ENCODE assay signal across 23 cellular contexts in genomic region chr22:19062139-19062789, GRCh38. TPM values are rescaled to one million over a fixed set of nuclear protein-coding genes. Genes with fewer than 3 reads are reported as not detected.
DNase-seq lines count a peak whose midpoint lies in the region; ATAC-seq and TF ChIP-seq lines count a peak whose summit lies in the region.
"Had no signal": no experiment of that assay in that cellular context is flagged by ENCODE, and none has a peak within 500 bp of the region (broad histone marks: within the 10 kb centered on the region; RNA-seq: fewer than 3 reads in every experiment).

No MANE protein-coding gene starts in this region.

- peaks cover 5 to 98% of the 10 kb centered on the region in 2 experiments; a peak in 2 of 3 replicates for H3K36me3 ChIP-seq in HEK293 (ENCODE audit: control insufficient read depth in 2 of 2, insufficient read depth in 1 of 2, low read length in 2 of 2)

- H3K9me3 Mint-ChIP-seq in osteocyte (ENCODE audit: unreplicated experiment): no peaks in the 10 kb centered on the region
- H3K9me3 Mint-ChIP-seq: activated naive CD4-positive, alpha-beta T cell treated with anti-CD3 and anti-CD28 coated beads, Interleukin-2, amount 50 U/mL, for 24 hours; brain; CD8-positive, alpha-beta memory T cell; dendritic cell treated with granulocyte-macrophage colony-stimulating factor and Interleukin-4, amounts not matched to agents 40 ng/mL and 50 ng/mL, for 4 days; HFFc6; natural killer cell treated with Interleukin-12 subunit alpha and Interleukin-12 subunit beta and Interleukin-15 and Interleukin-18, amount 100 ng/mL, for 72 hours had no signal

- H3K27me3 Mint-ChIP-seq in osteocyte (ENCODE audit: unreplicated experiment): no peaks in the 10 kb centered on the region
- H3K27me3 Mint-ChIP-seq: activated naive CD4-positive, alpha-beta T cell treated with anti-CD3 and anti-CD28 coated beads, Interleukin-2, amount 50 U/mL, for 24 hours; brain; CD8-positive, alpha-beta memory T cell; dendritic cell treated with granulocyte-macrophage colony-stimulating factor and Interleukin-4, amounts not matched to agents 40 ng/mL and 50 ng/mL, for 4 days; natural killer cell treated with Interleukin-12 subunit alpha and Interleukin-12 subunit beta and Interleukin-15 and Interleukin-18, amount 100 ng/mL, for 72 hours had no signal

- H3K9me3 ChIP-seq in HEK293 (ENCODE audit: control insufficient read depth, insufficient read depth, low read depth, low read length): no peaks in the 10 kb centered on the region
- H3K9me3 ChIP-seq: thyroid gland had no signal

- TF ChIP-seq CTCF in HEK293 (tag by site-specific recombination; IDR thresholded peaks at IDR 0.05) (no peak), coronary artery (IDR thresholded peaks at IDR 0.05) (no peak), osteocyte (IDR thresholded peaks at IDR 0.05) (no peak)

- no peak for ATAC-seq in HG03097 (IDR thresholded peaks at IDR 0.05; ENCODE audit: low FRiP score, unreplicated experiment)
- ATAC-seq in HG02884 (IDR thresholded peaks at IDR 0.05; ENCODE audit: unreplicated experiment): no peak
- ATAC-seq: foreskin keratinocyte; natural killer cell treated with Interleukin-12 subunit alpha and Interleukin-12 subunit beta and Interleukin-15 and Interleukin-18, amount 100 ng/mL, for 72 hours had no signal

- H3K27ac ChIP-seq in HEK293 (ENCODE audit: extremely low read depth, low read depth, low read length) (no peak overlapping the region), coronary artery (no peak overlapping the region)
- H3K27ac ChIP-seq: epithelial cell of prostate, foreskin keratinocyte, thyroid gland had no signal

- H3K4me1 ChIP-seq in HEK293 (ENCODE audit: control insufficient read depth, insufficient read depth, low read length): no peaks in the 10 kb centered on the region
- H3K4me1 ChIP-seq: thyroid gland had no signal

- DNase-seq in EH (ENCODE audit: low read depth): peak; percentile 31
- DNase-seq in coronary artery (ENCODE audit: low spot score): peak; percentile 38
- peak; percentile 72 for DNase-seq in osteocyte (ENCODE audit: extremely low spot score, unreplicated experiment)
- DNase-seq in central memory CD4-positive, alpha-beta T cell: no peak
- DNase-seq: activated CD4-positive, alpha-beta T cell treated with anti-CD3 and anti-CD28 coated beads for 48 hours; activated T-cell treated with anti-CD3 and anti-CD28 coated beads, Interleukin-2, amount 50 U/mL, for 1 hour; CD8-positive, alpha-beta memory T cell; foreskin keratinocyte; hippocampal formation; mesenchymal stem cell; NCI-H1092; NCI-H510A; stimulated activated CD4-positive, alpha-beta T cell treated with anti-CD3 and anti-CD28 coated beads, Interleukin-15, amount 100 ng/mL, for 24 hours had no signal

- peaks cover 39% of the 10 kb centered on the region for H3K36me3 Mint-ChIP-seq in osteocyte (ENCODE audit: unreplicated experiment)
- H3K36me3 Mint-ChIP-seq: natural killer cell treated with Interleukin-12 subunit alpha and Interleukin-12 subunit beta and Interleukin-15 and Interleukin-18, amount 100 ng/mL, for 72 hours had no signal

- H3K4me3 Mint-ChIP-seq in osteocyte (ENCODE audit: unreplicated experiment): no peak overlapping the region
- H3K4me3 Mint-ChIP-seq: activated naive CD4-positive, alpha-beta T cell treated with anti-CD3 and anti-CD28 coated beads, Interleukin-2, amount 50 U/mL, for 24 hours; brain; CD8-positive, alpha-beta memory T cell; dendritic cell treated with granulocyte-macrophage colony-stimulating factor and Interleukin-4, amounts not matched to agents 40 ng/mL and 50 ng/mL, for 4 days; HFFc6; natural killer cell treated with Interleukin-12 subunit alpha and Interleukin-12 subunit beta and Interleukin-15 and Interleukin-18, amount 100 ng/mL, for 72 hours had no signal

- H3K4me3 ChIP-seq in HEK293 (ENCODE audit: low read depth, low read length) (no peak overlapping the region), coronary artery (no peak overlapping the region)
- H3K4me3 ChIP-seq: thyroid gland had no signal

- no peaks in the 10 kb centered on the region for H3K4me1 Mint-ChIP-seq in osteocyte (ENCODE audit: unreplicated experiment)
- H3K4me1 Mint-ChIP-seq: activated naive CD4-positive, alpha-beta T cell treated with anti-CD3 and anti-CD28 coated beads, Interleukin-2, amount 50 U/mL, for 24 hours had no signal

- no peak overlapping the region for H3K27ac Mint-ChIP-seq in osteocyte (ENCODE audit: unreplicated experiment)
- H3K27ac Mint-ChIP-seq: activated naive CD4-positive, alpha-beta T cell treated with anti-CD3 and anti-CD28 coated beads, Interleukin-2, amount 50 U/mL, for 24 hours; dendritic cell treated with granulocyte-macrophage colony-stimulating factor and Interleukin-4, amounts not matched to agents 40 ng/mL and 50 ng/mL, for 4 days; HFFc6; natural killer cell treated with Interleukin-12 subunit alpha and Interleukin-12 subunit beta and Interleukin-15 and Interleukin-18, amount 100 ng/mL, for 72 hours had no signal

- POLR2A ChIA-PET in HEK293 (lab: Yijun Ruan, JAX): no interaction called here

- CTCF ChIA-PET in HEK293 (lab: Yijun Ruan, JAX): interaction anchor here (0.5 to 1.8 kb wide), 4 partner anchors 11 to 818 kb away, joined by 3 to 7 read pairs (median 4); no protein-coding TSS in a partner anchor

TF ChIP-seq in HEK293, 187 proteins besides CTCF, POLR2A, EP300 and RAD21:
- TF ChIP-seq ZNF580 (tag by site-specific recombination; IDR thresholded peaks at IDR 0.05): no peak
- TF ChIP-seq ZNF596 (tag by site-specific recombination; IDR thresholded peaks at IDR 0.05): peak; percentile 79
- TF ChIP-seq PRDM2 (tag by site-specific recombination; IDR thresholded peaks at IDR 0.05; ENCODE audit: borderline replicate concordance): no peak
- TF ChIP-seq ZXDB (tag by site-specific recombination; IDR thresholded peaks at IDR 0.05): no peak
- TF ChIP-seq ZBTB21 (tag by site-specific recombination; IDR thresholded peaks at IDR 0.05): no peak
- no peak for TF ChIP-seq ZNF544 (tag by site-specific recombination; IDR thresholded peaks at IDR 0.05)
- TF ChIP-seq ZNF768 (tag by site-specific recombination; IDR thresholded peaks at IDR 0.05): no peak
- no peak for TF ChIP-seq ZNF169 (tag by site-specific recombination; IDR thresholded peaks at IDR 0.05)

RNA-seq across cellular contexts. Expression of gene DGCR2, which starts 59.9 kb away (rescaled TPM):
- 64.4 and 66.3 TPM in 2 replicates for total RNA-seq in osteocyte
